ENCODE assay signal across 1 cellular context in genomic region chr12:5428332-5429221, GRCh38.
TF ChIP-seq lines count a peak whose summit lies in the region.

No MANE protein-coding gene starts in this region.

TF ChIP-seq in HEK293, 187 proteins besides CTCF, POLR2A, EP300 and RAD21 (continued from another document):
- TF ChIP-seq, protein P1, sequence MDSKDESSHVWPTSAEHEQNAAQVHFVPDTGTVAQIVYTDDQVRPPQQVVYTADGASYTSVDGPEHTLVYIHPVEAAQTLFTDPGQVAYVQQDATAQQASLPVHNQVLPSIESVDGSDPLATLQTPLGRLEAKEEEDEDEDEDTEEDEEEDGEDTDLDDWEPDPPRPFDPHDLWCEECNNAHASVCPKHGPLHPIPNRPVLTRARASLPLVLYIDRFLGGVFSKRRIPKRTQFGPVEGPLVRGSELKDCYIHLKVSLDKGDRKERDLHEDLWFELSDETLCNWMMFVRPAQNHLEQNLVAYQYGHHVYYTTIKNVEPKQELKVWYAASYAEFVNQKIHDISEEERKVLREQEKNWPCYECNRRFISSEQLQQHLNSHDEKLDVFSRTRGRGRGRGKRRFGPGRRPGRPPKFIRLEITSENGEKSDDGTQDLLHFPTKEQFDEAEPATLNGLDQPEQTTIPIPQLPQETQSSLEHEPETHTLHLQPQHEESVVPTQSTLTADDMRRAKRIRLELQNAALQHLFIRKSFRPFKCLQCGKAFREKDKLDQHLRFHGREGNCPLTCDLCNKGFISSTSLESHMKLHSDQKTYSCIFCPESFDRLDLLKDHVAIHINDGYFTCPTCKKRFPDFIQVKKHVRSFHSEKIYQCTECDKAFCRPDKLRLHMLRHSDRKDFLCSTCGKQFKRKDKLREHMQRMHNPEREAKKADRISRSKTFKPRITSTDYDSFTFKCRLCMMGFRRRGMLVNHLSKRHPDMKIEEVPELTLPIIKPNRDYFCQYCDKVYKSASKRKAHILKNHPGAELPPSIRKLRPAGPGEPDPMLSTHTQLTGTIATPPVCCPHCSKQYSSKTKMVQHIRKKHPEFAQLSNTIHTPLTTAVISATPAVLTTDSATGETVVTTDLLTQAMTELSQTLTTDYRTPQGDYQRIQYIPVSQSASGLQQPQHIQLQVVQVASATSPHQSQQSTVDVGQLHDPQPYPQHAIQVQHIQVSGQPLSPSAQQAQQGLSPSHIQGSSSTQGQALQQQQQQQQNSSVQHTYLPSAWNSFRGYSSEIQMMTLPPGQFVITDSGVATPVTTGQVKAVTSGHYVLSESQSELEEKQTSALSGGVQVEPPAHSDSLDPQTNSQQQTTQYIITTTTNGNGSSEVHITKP (tag by site-specific recombination; IDR thresholded peaks at IDR 0.05): peak; percentile 72
- no peak for TF ChIP-seq BCL11B (tag by site-specific recombination; IDR thresholded peaks at IDR 0.05; ENCODE audit: low read depth)
- TF ChIP-seq ZNF654 (tag by site-specific recombination; IDR thresholded peaks at IDR 0.05; ENCODE audit: low read depth): peak; percentile 81
- no peak for TF ChIP-seq ZNF140 (tag by site-specific recombination; IDR thresholded peaks at IDR 0.05)
- TF ChIP-seq GLIS2 (tag by site-specific recombination; IDR thresholded peaks at IDR 0.05): 0 out of 2 replicates have a peak, but pooled peaks have one; percentile 45
- peak; percentile 16; the same call in 1 of the 2 replicates for TF ChIP-seq ZBTB17 (tag by site-specific recombination; IDR thresholded peaks at IDR 0.05)
- 0 out of 2 replicates have a peak, but pooled peaks have one; percentile 45 for TF ChIP-seq ZNF2 (tag by site-specific recombination; IDR thresholded peaks at IDR 0.05)
- TF ChIP-seq, protein P2, sequence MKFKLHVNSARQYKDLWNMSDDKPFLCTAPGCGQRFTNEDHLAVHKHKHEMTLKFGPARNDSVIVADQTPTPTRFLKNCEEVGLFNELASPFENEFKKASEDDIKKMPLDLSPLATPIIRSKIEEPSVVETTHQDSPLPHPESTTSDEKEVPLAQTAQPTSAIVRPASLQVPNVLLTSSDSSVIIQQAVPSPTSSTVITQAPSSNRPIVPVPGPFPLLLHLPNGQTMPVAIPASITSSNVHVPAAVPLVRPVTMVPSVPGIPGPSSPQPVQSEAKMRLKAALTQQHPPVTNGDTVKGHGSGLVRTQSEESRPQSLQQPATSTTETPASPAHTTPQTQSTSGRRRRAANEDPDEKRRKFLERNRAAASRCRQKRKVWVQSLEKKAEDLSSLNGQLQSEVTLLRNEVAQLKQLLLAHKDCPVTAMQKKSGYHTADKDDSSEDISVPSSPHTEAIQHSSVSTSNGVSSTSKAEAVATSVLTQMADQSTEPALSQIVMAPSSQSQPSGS (tag by site-specific recombination; IDR thresholded peaks at IDR 0.05; ENCODE audit: low read depth): no peak
